In genomic region chr6:75431379-75431778, GRCh38 we compare ENCODE assay signal across 12 cellular contexts.
A peak's percentile ranks its signal among the peaks of the same experiment; 100 is the strongest.
DNase-seq lines count a peak whose midpoint lies in the region; ATAC-seq, FAIRE-seq and TF ChIP-seq lines count a peak whose summit lies in the region.
"Had no signal": no experiment of that assay in that cellular context is flagged by ENCODE, and none has a peak within 500 bp of the region (broad histone marks: within the 10 kb centered on the region; RNA-seq: fewer than 3 reads in every experiment).

No MANE protein-coding gene starts in this region.

- FAIRE-seq in GM12878 (lab: Jason Lieb, UNC) = no peak
- FAIRE-seq: GM12891 had no signal

- no peak overlapping the region for H3K4me2 ChIP-seq in GM12878 (ENCODE audit: control insufficient read depth, insufficient read depth)

- CTCF ChIA-PET in GM12878 (lab: Yijun Ruan, JAX) = no interaction called here

- H3K9me3 ChIP-seq in GM12878 (replicated peaks; ENCODE audit: control insufficient read depth, insufficient read depth, low read length) (peaks cover 2% of the 10 kb centered on the region; the same call in 2 of the 3 replicates), left lung (no peaks in the 10 kb centered on the region), uterus (no peaks in the 10 kb centered on the region)

- BruUV-seq in GM12878 (replicated peaks; lab: Mats Ljungman, UMichigan) = no TSS peak

- no peak overlapping the region for H3K4me3 ChIP-seq in GM12878
- H3K4me3 ChIP-seq in left lung = no peak overlapping the region
- H3K4me3 ChIP-seq in uterus = no peak overlapping the region

- no peaks in the 10 kb centered on the region for H4K20me1 ChIP-seq in GM12878 (ENCODE audit: control insufficient read depth, insufficient read depth)

- 0% methylated on average over 1 of the region's 1 CpG for WGBS in GM12878 (ENCODE audit: insufficient coverage, insufficient replicate concordance, low lambda C conversion rate, missing lambda C conversion rate)

- TF ChIP-seq EP300 in GM12878 (IDR thresholded peaks at IDR 0.05; ENCODE audit: borderline replicate concordance in 1 of 2, control insufficient read depth in 1 of 2, low read depth in 2 of 2, low read length in 2 of 2) = no peak

- SMC1A ChIA-PET in GM12878 (lab: Charles Lee; ENCODE audit: uncharacterized antibody, unreplicated experiment) = interaction anchor here (1.1 to 1.7 kb wide), 2 partner anchors 14 to 15 kb away, joined by 3 to 7 read pairs; no protein-coding TSS in a partner anchor

- H3K9ac ChIP-seq in GM12878 (ENCODE audit: control insufficient read depth, insufficient read depth, low read length) = no peak overlapping the region

- TF ChIP-seq POLR2A in GM12878 (IDR thresholded peaks at IDR 0.05; ENCODE audit: low read depth, low read length) = no peak
- no peak for TF ChIP-seq POLR2A in uterus (IDR thresholded peaks at IDR 0.05)

- POLR2A ChIA-PET in GM12878 (lab: Charles Lee) = no interaction called here

- no peak for TF ChIP-seq RAD21 in GM12878 (IDR thresholded peaks at IDR 0.05; ENCODE audit: insufficient read depth, low read depth, low read length)

- no peak for TF ChIP-seq CTCF in GM12878 (IDR thresholded peaks at IDR 0.05 in 2 of 3, conservative IDR thresholded peaks at IDR 0.05 in 1 of 3; ENCODE audit: control insufficient read depth in 2 of 3, extremely low read depth in 1 of 3, insufficient read depth in 1 of 3, low read depth in 3 of 3, low read length in 3 of 3)
- TF ChIP-seq CTCF in left lung (IDR thresholded peaks at IDR 0.05) = no peak
- no peak for TF ChIP-seq CTCF in uterus (IDR thresholded peaks at IDR 0.05)

- no peaks in the 10 kb centered on the region for H3K79me2 ChIP-seq in GM12878 (ENCODE audit: control insufficient read depth, insufficient read depth, low read length)

- peak; percentile 75 for ATAC-seq in GM12878
- ATAC-seq in left lung = peak; percentile 93
- ATAC-seq in GM21619 (IDR thresholded peaks at IDR 0.05; ENCODE audit: unreplicated experiment) = no peak
- ATAC-seq: activated CD4-positive, alpha-beta T cell treated with anti-CD3 and anti-CD28 coated beads for 36 hours had no signal

- H3K36me3 ChIP-seq in GM12878 (ENCODE audit: control insufficient read depth in 2 of 2, insufficient read depth in 2 of 2, low read length in 1 of 2) (no peaks in the 10 kb centered on the region), left lung (no peaks in the 10 kb centered on the region), uterus (no peaks in the 10 kb centered on the region)

- RAD21 ChIA-PET in GM12878 (lab: Charles Lee; ENCODE audit: unreplicated experiment) = no interaction called here

- peak; percentile 40 for DNase-seq in NOMO-1 treated with DMSO at 0.1 percent for 48 hours (lab: John Stamatoyannopoulos, UW; ENCODE audit: unreplicated experiment)
- no peak for DNase-seq in NOMO-1 treated with dmso at 0.1 percent for 144 hours (lab: John Stamatoyannopoulos, UW; ENCODE audit: unreplicated experiment)
- DNase-seq in GM12878 (ENCODE audit: low read depth, low spot score) = no peak
- DNase-seq in left lung = no peak
- no peak for DNase-seq in uterus
- DNase-seq in NCI-H2227 (lab: John Stamatoyannopoulos, UW; ENCODE audit: unreplicated experiment) = no peak
- no peak for DNase-seq in NCI-H1436 treated with DMSO at 0.1 percent for 48 hours (lab: John Stamatoyannopoulos, UW)
- DNase-seq: activated CD4-positive, alpha-beta T cell treated with anti-CD3 and anti-CD28 coated beads for 36 hours; stimulated activated CD4-positive, alpha-beta T cell treated with anti-CD3 and anti-CD28 coated beads, Interleukin-12 subunit alpha, Interleukin-12 subunit beta, amount 100 ng/mL, for 4 hours; substantia nigra had no signal

- in situ Hi-C loops in GM12878 (cut with MboI) = no loop called here

- H2AFZ ChIP-seq in GM12878 (ENCODE audit: control insufficient read depth, low read depth, low read length) = no peak overlapping the region

- H3K27ac ChIP-seq in GM12878 (ENCODE audit: control insufficient read depth, insufficient read depth) (no peak overlapping the region), left lung (no peak overlapping the region), uterus (peak overlapping the region; percentile 67 to 86)

- intact Hi-C loops in GM12878 (cut with micrococcal nuclease; ENCODE audit: unreplicated experiment) = no loop called here
- intact Hi-C loops in left lung (cut with DNase I) = no loop called here
- intact Hi-C loops in uterus (cut with DNase I; ENCODE audit: low total_unique reads) = no loop called here

- peaks cover 6% of the 10 kb centered on the region for H3K4me1 ChIP-seq in GM12878 (ENCODE audit: control insufficient read depth, insufficient read depth, low read length)
- no peaks in the 10 kb centered on the region for H3K4me1 ChIP-seq in left lung
- peaks cover under 1 to 2% of the 10 kb centered on the region in 2 donors for H3K4me1 ChIP-seq in uterus

- no peaks in the 10 kb centered on the region for H3K27me3 ChIP-seq in GM12878 (replicated peaks in 1 of 2; ENCODE audit: control insufficient read depth in 2 of 2, insufficient read depth in 2 of 2, low read length in 1 of 2)
- no peaks in the 10 kb centered on the region for H3K27me3 ChIP-seq in left lung
- no peaks in the 10 kb centered on the region for H3K27me3 ChIP-seq in uterus

TF ChIP-seq in GM12878, 131 proteins besides CTCF, POLR2A, EP300 and RAD21:
- TF ChIP-seq, protein P1, sequence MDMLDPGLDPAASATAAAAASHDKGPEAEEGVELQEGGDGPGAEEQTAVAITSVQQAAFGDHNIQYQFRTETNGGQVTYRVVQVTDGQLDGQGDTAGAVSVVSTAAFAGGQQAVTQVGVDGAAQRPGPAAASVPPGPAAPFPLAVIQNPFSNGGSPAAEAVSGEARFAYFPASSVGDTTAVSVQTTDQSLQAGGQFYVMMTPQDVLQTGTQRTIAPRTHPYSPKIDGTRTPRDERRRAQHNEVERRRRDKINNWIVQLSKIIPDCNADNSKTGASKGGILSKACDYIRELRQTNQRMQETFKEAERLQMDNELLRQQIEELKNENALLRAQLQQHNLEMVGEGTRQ (IDR thresholded peaks at IDR 0.05; ENCODE audit: borderline replicate concordance, low read depth, low read length) = no peak
- TF ChIP-seq ZNF24 (IDR thresholded peaks at IDR 0.05) = no peak
- TF ChIP-seq ZBTB11 (CRISPR knock-in tag; IDR thresholded peaks at IDR 0.05) = no peak
- no peak for TF ChIP-seq JUND (IDR thresholded peaks at IDR 0.05; ENCODE audit: low read depth, low read length)
- no peak for TF ChIP-seq RCOR1 (conservative IDR thresholded peaks at IDR 0.05; ENCODE audit: low read depth, low read length)
- TF ChIP-seq CHD4 (IDR thresholded peaks at IDR 0.05) = no peak
- TF ChIP-seq ATF7 (IDR thresholded peaks at IDR 0.05; ENCODE audit: low read depth) = no peak
- no peak for TF ChIP-seq DPF2 (IDR thresholded peaks at IDR 0.05)
- no peak for TF ChIP-seq FOXK2 (IDR thresholded peaks at IDR 0.05)

Comparison
In these comparisons a context has a peak if more than half of its experiments do, and no peak if none do; other contexts are left out.
1. H3K27ac ChIP-seq: peak in uterus (2 of 2); none in GM12878 (single experiment) and left lung (0 of 2).